29 cellular contexts compared by ENCODE assay signal in genomic region chr2:120803085-120803484, GRCh38.
DNase-seq lines count a peak whose midpoint lies in the region; ATAC-seq, FAIRE-seq and TF ChIP-seq lines count a peak whose summit lies in the region.
"Had no signal": no experiment of that assay in that cellular context is flagged by ENCODE, and none has a peak within 500 bp of the region (broad histone marks: within the 10 kb centered on the region; RNA-seq: fewer than 3 reads in every experiment).

No MANE protein-coding gene starts in this region.

- H2AK5ac ChIP-seq in IMR-90 (ENCODE audit: low read depth, low read length): peak overlapping the region; percentile 68

- FAIRE-seq in A549 (lab: Jason Lieb, UNC): no peak
- FAIRE-seq: frontal cortex, GM18507 had no signal

- H3K14ac ChIP-seq in IMR-90 (replicated peaks; ENCODE audit: low read depth, low read length): peak overlapping the region; percentile 55; the same call in 1 of the 2 replicates

- H3K18ac ChIP-seq in IMR-90 (ENCODE audit: low read depth, low read length): no peak overlapping the region

- no peak overlapping the region for H4K5ac ChIP-seq in IMR-90 (ENCODE audit: low read depth, low read length)

- no peak; a peak in 1 of 6 replicates for ATAC-seq in A549
- ATAC-seq in IMR-90 (ENCODE audit: low read depth): peak; percentile 36
- ATAC-seq: psoas muscle; stimulated activated naive CD8-positive, alpha-beta T cell treated with anti-CD3 and anti-CD28 coated beads, Interleukin-15, Interleukin-2, amounts not matched to agents 100 U/mL and 50 U/mL, for 24 hours had no signal

- no peak overlapping the region for H3K4me3 Mint-ChIP-seq in chondrocyte (ENCODE audit: unreplicated experiment)
- no peak overlapping the region for H3K4me3 Mint-ChIP-seq in nephron
- no peak overlapping the region for H3K4me3 Mint-ChIP-seq in activated CD4-positive, alpha-beta T cell treated with anti-CD3 and anti-CD28 coated beads, Interleukin-2, amount 10 ng/mL, durations not matched to agents 24 days and 14 days
- H3K4me3 Mint-ChIP-seq: activated naive CD4-positive, alpha-beta T cell treated with anti-CD3 and anti-CD28 coated beads, Interleukin-2, amount 10 ng/mL, durations not matched to agents 7 days and 5 days; activated T-helper 1 cell treated with anti-CD3 and anti-CD28 coated beads, Interleukin-12 subunit alpha, Interleukin-12 subunit beta, Interleukin-2, Interleukin-4 antibody, amounts not matched to agents 30 ng/mL and 10 ng/mL and 1 ng/mL, durations not matched to agents 14 hours and 24 hours and 36 hours; B cell; dendritic cell treated with granulocyte-macrophage colony-stimulating factor and Interleukin-4, amounts not matched to agents 40 ng/mL and 50 ng/mL, for 4 days had no signal

- no peak overlapping the region for H2BK120ac ChIP-seq in IMR-90 (ENCODE audit: low read depth, low read length)

- POLR2A ChIA-PET in A549 (lab: Yijun Ruan, JAX): no interaction called here
- POLR2A ChIA-PET in IMR-90 (lab: Charles Lee; ENCODE audit: unreplicated experiment): no interaction called here

- no peak overlapping the region; the same call in 1 of the 2 replicates for H3K23ac ChIP-seq in IMR-90 (ENCODE audit: low read depth, low read length)

- H3K4ac ChIP-seq in IMR-90 (ENCODE audit: low read depth, low read length): peak overlapping the region; percentile 24

- TF ChIP-seq EP300 in A549 (IDR thresholded peaks at IDR 0.05): no peak

- CTCF ChIA-PET in A549 (lab: Yijun Ruan, JAX): interaction anchor here (0.9 to 1.5 kb wide), 2 partner anchors 276 to 283 kb away, joined by 3 read pairs; no protein-coding TSS in a partner anchor
- CTCF ChIA-PET in IMR-90 (lab: Yijun Ruan, JAX): no interaction called here

- dilution Hi-C loops in IMR-90 (cut with HindIII; ENCODE audit: low sequenced_read_pairs, unreplicated experiment): no loop called here

- H3K4me1 ChIP-seq in A549 (peaks cover 30% of the 10 kb centered on the region), IMR-90 (ENCODE audit: control insufficient read depth, insufficient read depth, low read length) (peaks cover 31% of the 10 kb centered on the region), Peyer's patch (no peaks in the 10 kb centered on the region)

- H3K36me3 ChIP-seq in IMR-90 (ENCODE audit: control insufficient read depth, insufficient read depth, low read length): peaks cover 21% of the 10 kb centered on the region
- H3K36me3 ChIP-seq in Peyer's patch: no peaks in the 10 kb centered on the region
- H3K36me3 ChIP-seq: cardiac muscle cell, left ventricle myocardium inferior had no signal

- H3K36me3 Mint-ChIP-seq in chondrocyte (ENCODE audit: low read depth): peaks cover 11% of the 10 kb centered on the region
- peaks cover 7% of the 10 kb centered on the region for H3K36me3 Mint-ChIP-seq in nephron (ENCODE audit: low read depth)
- no peaks in the 10 kb centered on the region for H3K36me3 Mint-ChIP-seq in activated CD4-positive, alpha-beta T cell treated with anti-CD3 and anti-CD28 coated beads, Interleukin-2, amount 10 ng/mL, durations not matched to agents 24 days and 14 days (ENCODE audit: low read depth)
- H3K36me3 Mint-ChIP-seq: activated naive CD4-positive, alpha-beta T cell treated with anti-CD3 and anti-CD28 coated beads, Interleukin-2, amount 10 ng/mL, durations not matched to agents 7 days and 5 days had no signal

- no peak overlapping the region for H4K8ac ChIP-seq in IMR-90 (ENCODE audit: low read depth in 2 of 2, low read length in 2 of 2)

- H2BK15ac ChIP-seq in IMR-90 (ENCODE audit: low read depth, low read length): no peak overlapping the region

- no peak overlapping the region for H3K9ac ChIP-seq in IMR-90 (ENCODE audit: low read depth, low read length)

- H3K79me1 ChIP-seq in IMR-90 (ENCODE audit: low read depth in 1 of 2, low read length in 2 of 2): peaks cover 47 to 93% of the 10 kb centered on the region in 2 experiments

- peaks cover 31% of the 10 kb centered on the region for H3K9me1 ChIP-seq in IMR-90 (ENCODE audit: insufficient read depth, low read length)

- H3K9me3 ChIP-seq in A549: no peaks in the 10 kb centered on the region
- H3K9me3 ChIP-seq in IMR-90 (ENCODE audit: control insufficient read depth, insufficient read depth, low read length): no peaks in the 10 kb centered on the region
- H3K9me3 ChIP-seq in Peyer's patch: no peaks in the 10 kb centered on the region
- H3K9me3 ChIP-seq: left ventricle myocardium inferior, psoas muscle, testis had no signal

- peak overlapping the region; percentile 22 for H3K27ac Mint-ChIP-seq in chondrocyte (ENCODE audit: unreplicated experiment)
- H3K27ac Mint-ChIP-seq in nephron: peak overlapping the region; percentile 36 to 67 (median 56)
- no peak overlapping the region for H3K27ac Mint-ChIP-seq in activated CD4-positive, alpha-beta T cell treated with anti-CD3 and anti-CD28 coated beads, Interleukin-2, amount 10 ng/mL, durations not matched to agents 24 days and 14 days
- H3K27ac Mint-ChIP-seq: activated naive CD4-positive, alpha-beta T cell treated with anti-CD3 and anti-CD28 coated beads, Interleukin-2, amount 10 ng/mL, durations not matched to agents 7 days and 5 days; activated T-helper 1 cell treated with anti-CD3 and anti-CD28 coated beads, Interleukin-12 subunit alpha, Interleukin-12 subunit beta, Interleukin-2, Interleukin-4 antibody, amounts not matched to agents 30 ng/mL and 10 ng/mL and 1 ng/mL, durations not matched to agents 14 hours and 24 hours and 36 hours; B cell; dendritic cell treated with granulocyte-macrophage colony-stimulating factor and Interleukin-4, amounts not matched to agents 40 ng/mL and 50 ng/mL, for 4 days had no signal

- TF ChIP-seq POLR2A in A549 (IDR thresholded peaks at IDR 0.05; ENCODE audit: low read length) (no peak), IMR-90 (IDR thresholded peaks at IDR 0.05; ENCODE audit: low read depth, low read length) (no peak), Peyer's patch (IDR thresholded peaks at IDR 0.05) (no peak)

- TF ChIP-seq RAD21 in A549 (conservative IDR thresholded peaks at IDR 0.05 in 1 of 2, IDR thresholded peaks at IDR 0.05 in 1 of 2): no peak
- TF ChIP-seq RAD21 in IMR-90 (IDR thresholded peaks at IDR 0.05; ENCODE audit: low read length): no peak

- no TSS peak for BruUV-seq in IMR-90 (replicated peaks; lab: Mats Ljungman, UMichigan)

- H2BK5ac ChIP-seq in IMR-90 (ENCODE audit: low read depth, low read length, poor library complexity, severe bottlenecking): no peak overlapping the region

- H3K4me2 ChIP-seq in A549 (no peak overlapping the region), IMR-90 (ENCODE audit: low read depth, low read length) (no peak overlapping the region)

- no peak for TF ChIP-seq CTCF in A549 (IDR thresholded peaks at IDR 0.05)
- TF ChIP-seq CTCF in IMR-90 (conservative IDR thresholded peaks at IDR 0.05; ENCODE audit: low read depth, low read length): no peak
- no peak for TF ChIP-seq CTCF in chondrocyte (IDR thresholded peaks at IDR 0.05)
- TF ChIP-seq CTCF in nephron (IDR thresholded peaks at IDR 0.05; ENCODE audit: unreplicated experiment in 3 of 3): no peak
- no peak for TF ChIP-seq CTCF in GM13976 (IDR thresholded peaks at IDR 0.05; ENCODE audit: borderline replicate concordance, control extremely low read depth, extremely low read depth, insufficient read depth, missing control alignments)
- no peak for TF ChIP-seq CTCF in Peyer's patch (IDR thresholded peaks at IDR 0.05)

- 83% methylated on average over 2 of the region's 2 CpGs for WGBS in A549 (ENCODE audit: missing lambda C conversion rate)
- WGBS in IMR-90 (ENCODE audit: extremely low coverage in 2 of 2, insufficient read length in 1 of 2), 2 experiments: no CpG with 5 or more reads among the region's 2 CpGs

- H2AFZ ChIP-seq in IMR-90 (replicated peaks; ENCODE audit: low read length, poor library complexity): no peak overlapping the region

- H3K56ac ChIP-seq in IMR-90 (ENCODE audit: extremely low read depth, insufficient read depth, low read length): no peak overlapping the region

- H3K9me3 Mint-ChIP-seq in chondrocyte (ENCODE audit: low read depth) (no peaks in the 10 kb centered on the region), nephron (no peaks in the 10 kb centered on the region)
- H3K9me3 Mint-ChIP-seq in activated CD4-positive, alpha-beta T cell treated with anti-CD3 and anti-CD28 coated beads, Interleukin-2, amount 10 ng/mL, durations not matched to agents 24 days and 14 days: no peaks in the 10 kb centered on the region
- H3K9me3 Mint-ChIP-seq: activated naive CD4-positive, alpha-beta T cell treated with anti-CD3 and anti-CD28 coated beads, Interleukin-2, amount 10 ng/mL, durations not matched to agents 7 days and 5 days; activated T-helper 1 cell treated with anti-CD3 and anti-CD28 coated beads, Interleukin-12 subunit alpha, Interleukin-12 subunit beta, Interleukin-2, Interleukin-4 antibody, amounts not matched to agents 30 ng/mL and 10 ng/mL and 1 ng/mL, durations not matched to agents 14 hours and 24 hours and 36 hours; dendritic cell treated with granulocyte-macrophage colony-stimulating factor and Interleukin-4, amounts not matched to agents 40 ng/mL and 50 ng/mL, for 4 days had no signal

- in situ Hi-C loops in IMR-90 (cut with MboI; ENCODE audit: low sequenced_read_pairs) (loop anchor here (25.0 kb wide), 1 partner anchor 466 kb away; the partner anchor contains the start of gene INHBB), GM13976 (cut with MboI; ENCODE audit: low sequenced_read_pairs, unreplicated experiment) (no loop called here)

- H4K91ac ChIP-seq in IMR-90 (ENCODE audit: insufficient read depth, low read depth, low read length): no peak overlapping the region

- H2BK20ac ChIP-seq in IMR-90 (ENCODE audit: low read depth, low read length): no peak overlapping the region

- H3K4me1 Mint-ChIP-seq in chondrocyte (ENCODE audit: low read depth) (peaks cover 37% of the 10 kb centered on the region), nephron (peaks cover 65% of the 10 kb centered on the region)
- H3K4me1 Mint-ChIP-seq in activated CD4-positive, alpha-beta T cell treated with anti-CD3 and anti-CD28 coated beads, Interleukin-2, amount 10 ng/mL, durations not matched to agents 24 days and 14 days: no peaks in the 10 kb centered on the region
- H3K4me1 Mint-ChIP-seq: activated naive CD4-positive, alpha-beta T cell treated with anti-CD3 and anti-CD28 coated beads, Interleukin-2, amount 10 ng/mL, durations not matched to agents 7 days and 5 days; B cell had no signal

- no peak overlapping the region for H3K4me3 ChIP-seq in A549
- H3K4me3 ChIP-seq in IMR-90 (ENCODE audit: insufficient read depth, low read depth, low read length): no peak overlapping the region
- H3K4me3 ChIP-seq in Peyer's patch: no peak overlapping the region
- H3K4me3 ChIP-seq: cardiac muscle cell, left ventricle myocardium inferior, psoas muscle, testis had no signal

- H3K27ac ChIP-seq in A549 (peak overlapping the region in 1 of 2 experiments; percentile 32; a peak in 2 of 6 replicates), IMR-90 (ENCODE audit: insufficient read depth, low read length) (no peak overlapping the region), Peyer's patch (no peak overlapping the region)
- H3K27ac ChIP-seq: HL-60, left ventricle myocardium inferior, psoas muscle, testis had no signal

- peaks cover 89% of the 10 kb centered on the region for H4K20me1 ChIP-seq in IMR-90 (ENCODE audit: insufficient read depth, low read length)

- intact Hi-C loops in IMR-90 (cut with micrococcal nuclease): no loop called here
- intact Hi-C loops in activated CD4-positive, alpha-beta T cell treated with anti-CD3 and anti-CD28 coated beads, Interleukin-2, amount 10 ng/mL, durations not matched to agents 24 days and 14 days (cut with micrococcal nuclease): no loop called here

- H3K27me3 Mint-ChIP-seq in chondrocyte (ENCODE audit: low read depth) (no peaks in the 10 kb centered on the region), nephron (ENCODE audit: low read depth) (peaks cover 42% of the 10 kb centered on the region)
- H3K27me3 Mint-ChIP-seq in activated CD4-positive, alpha-beta T cell treated with anti-CD3 and anti-CD28 coated beads, Interleukin-2, amount 10 ng/mL, durations not matched to agents 24 days and 14 days: no peaks in the 10 kb centered on the region
- H3K27me3 Mint-ChIP-seq: dendritic cell treated with granulocyte-macrophage colony-stimulating factor and Interleukin-4, amounts not matched to agents 40 ng/mL and 50 ng/mL, for 4 days had no signal

- DNase-seq in A549 (ENCODE audit: low read depth in 1 of 2, low spot score in 1 of 2) (no peak), IMR-90 (no peak), chondrocyte (ENCODE audit: low spot score) (no peak), GM13976 (ENCODE audit: low spot score) (no peak), NCI-H748 (lab: John Stamatoyannopoulos, UW; ENCODE audit: unreplicated experiment) (no peak), Peyer's patch (no peak)
- DNase-seq in activated CD4-positive, alpha-beta T cell treated with anti-CD3 and anti-CD28 coated beads, Interleukin-2, amount 10 ng/mL, durations not matched to agents 24 days and 14 days: no peak
- DNase-seq: activated CD4-positive, alpha-beta T cell treated with anti-CD3 and anti-CD28 coated beads, Interleukin-2, amount 50 U/mL, for 48 hours; activated CD4-positive, CD25-positive, alpha-beta regulatory T cell; activated CD8-positive, alpha-beta memory T cell treated with anti-CD3 and anti-CD28 coated beads, Interleukin-2, amount 50 U/mL, for 4 hours; activated naive CD4-positive, alpha-beta T cell treated with anti-CD3 and anti-CD28 coated beads, Interleukin-2, amount 10 ng/mL, durations not matched to agents 7 days and 5 days; amygdala; GDM1; left ventricle myocardium inferior; MV-4-11; NCI-H524; psoas muscle; SHP77 treated with DMSO at 0.1 percent for 48 hours; stimulated activated naive CD8-positive, alpha-beta T cell treated with anti-CD3 and anti-CD28 coated beads, Interleukin-15, Interleukin-2, amounts not matched to agents 100 U/mL and 50 U/mL, for 24 hours; T-helper 9 cell; testis had no signal

- H2AK9ac ChIP-seq in IMR-90 (replicated peaks; ENCODE audit: low read depth, low read length, poor library complexity): peak overlapping the region; percentile 34

- H3K27me3 ChIP-seq in IMR-90 (ENCODE audit: control insufficient read depth, insufficient read depth, low read length) (no peaks in the 10 kb centered on the region), Peyer's patch (no peaks in the 10 kb centered on the region)
- H3K27me3 ChIP-seq: cardiac muscle cell, testis had no signal
